In genomic region chr16:72066747-72067146, GRCh38 we compare ENCODE assay signal across 9 cellular contexts. TPM values are rescaled to one million over a fixed set of nuclear protein-coding genes. Genes with fewer than 3 reads are reported as not detected.
DNase-seq lines count a peak whose midpoint lies in the region; ATAC-seq and TF ChIP-seq lines count a peak whose summit lies in the region.
"Had no signal": no experiment of that assay in that cellular context is flagged by ENCODE, and none has a peak within 500 bp of the region (broad histone marks: within the 10 kb centered on the region; RNA-seq: fewer than 3 reads in every experiment).

No MANE protein-coding gene starts in this region.

- H3K79me2 ChIP-seq in osteoblast (ENCODE audit: insufficient read depth, low read length) = no peaks in the 10 kb centered on the region

- H3K4me3 ChIP-seq in fibroblast of pulmonary artery (replicated peaks; ENCODE audit: low read depth, low read length) = no peak overlapping the region
- no peak overlapping the region for H3K4me3 ChIP-seq in osteoblast (ENCODE audit: insufficient read depth, low read length)

- no peak overlapping the region for H3K27ac ChIP-seq in osteoblast (ENCODE audit: low read depth, low read length)

- DNase-seq in NCI-H146 (lab: John Stamatoyannopoulos, UW) (peak; percentile 41), NCI-H146 treated with DMSO at 0.1 percent for 48 hours (lab: John Stamatoyannopoulos, UW; ENCODE audit: unreplicated experiment) (no peak), fibroblast of pulmonary artery (ENCODE audit: low read depth) (peak; percentile 64), osteoblast (ENCODE audit: insufficient read length, low spot score, missing footprints) (no peak)

- H3K27me3 ChIP-seq in osteoblast (ENCODE audit: insufficient read depth, low read length) = no peaks in the 10 kb centered on the region

- H2AFZ ChIP-seq in osteoblast (ENCODE audit: low read length) = no peak overlapping the region

- H3K36me3 ChIP-seq in osteoblast (ENCODE audit: insufficient read depth, low read length) = no peaks in the 10 kb centered on the region

- H3K4me2 ChIP-seq in osteoblast (ENCODE audit: insufficient read depth, low read length) = no peak overlapping the region

- H3K4me1 ChIP-seq in osteoblast (ENCODE audit: insufficient read depth, low read length) = no peaks in the 10 kb centered on the region

- peaks cover 5% of the 10 kb centered on the region for H4K20me1 ChIP-seq in osteoblast (ENCODE audit: insufficient read depth, low read length)

- TF ChIP-seq CTCF in fibroblast of pulmonary artery (IDR thresholded peaks at IDR 0.05; ENCODE audit: low read length, missing control alignments) = peak; percentile 73
- peak; percentile 63 for TF ChIP-seq CTCF in osteoblast (IDR thresholded peaks at IDR 0.05; ENCODE audit: extremely low read depth, low read depth, low read length)

- ATAC-seq in HG03442 (IDR thresholded peaks at IDR 0.05; ENCODE audit: unreplicated experiment) = peak; percentile 63
- peak; percentile 86 for ATAC-seq in SK-N-SH treated with all-trans-retinoic acid at 6 μM for 48 hours
- no peak for ATAC-seq in HG02970 (IDR thresholded peaks at IDR 0.05; ENCODE audit: low FRiP score, unreplicated experiment)
- ATAC-seq in HG02623 (IDR thresholded peaks at IDR 0.05; ENCODE audit: unreplicated experiment) = no peak
- ATAC-seq: activated T-cell treated with anti-CD3 and anti-CD28 coated beads, Interleukin-2, amount 50 U/mL, for 72 hours had no signal

- no peaks in the 10 kb centered on the region for H3K9me3 ChIP-seq in osteoblast (ENCODE audit: low read depth, low read length)

TF ChIP-seq in SK-N-SH treated with all-trans-retinoic acid at 6 μM for 48 hours, 23 proteins besides CTCF, POLR2A, EP300 and RAD21:
- TF ChIP-seq POU6F1 (CRISPR knock-in tag; IDR thresholded peaks at IDR 0.05; ENCODE audit: borderline replicate concordance, low read depth) (no peak), ZNF565 (CRISPR knock-in tag; conservative IDR thresholded peaks at IDR 0.05; ENCODE audit: low read depth) (no peak), SNAI2 (CRISPR knock-in tag; IDR thresholded peaks at IDR 0.05) (no peak), TCF4 (CRISPR knock-in tag; IDR thresholded peaks at IDR 0.05; ENCODE audit: borderline replicate concordance) (no peak), ARNTL (CRISPR knock-in tag; IDR thresholded peaks at IDR 0.05; ENCODE audit: borderline replicate concordance, low read depth) (no peak), GLIS3 (CRISPR knock-in tag; IDR thresholded peaks at IDR 0.05) (no peak), BACH2 (CRISPR knock-in tag; IDR thresholded peaks at IDR 0.05; ENCODE audit: borderline replicate concordance) (no peak), CSRNP3 (CRISPR knock-in tag; IDR thresholded peaks at IDR 0.05) (no peak), ZC3H10 (CRISPR knock-in tag; IDR thresholded peaks at IDR 0.05) (no peak), OSR1 (CRISPR knock-in tag; IDR thresholded peaks at IDR 0.05) (no peak), ZFP3 (CRISPR knock-in tag; IDR thresholded peaks at IDR 0.05) (no peak), TOX (CRISPR knock-in tag; IDR thresholded peaks at IDR 0.05; ENCODE audit: borderline replicate concordance) (no peak), PPARA (CRISPR knock-in tag; IDR thresholded peaks at IDR 0.05; ENCODE audit: borderline replicate concordance) (no peak), PATZ1 (CRISPR knock-in tag; IDR thresholded peaks at IDR 0.05; ENCODE audit: borderline replicate concordance) (no peak), TSHZ2 (CRISPR knock-in tag; IDR thresholded peaks at IDR 0.05) (no peak), RARB (CRISPR knock-in tag; IDR thresholded peaks at IDR 0.05) (no peak)

RNA-seq across cellular contexts. Expression of gene HPR, which starts 3.7 kb away (rescaled TPM):
- not detected in 2 replicates for total RNA-seq in osteoblast
- total RNA-seq: activated T-cell treated with anti-CD3 and anti-CD28 coated beads, Interleukin-2, amount 50 U/mL, for 72 hours had no signal

RNA-seq across cellular contexts. Expression of gene HP, which starts 12.4 kb away (rescaled TPM):
- not detected in 2 replicates for total RNA-seq in osteoblast
- total RNA-seq: activated T-cell treated with anti-CD3 and anti-CD28 coated beads, Interleukin-2, amount 50 U/mL, for 72 hours had no signal

RNA-seq across cellular contexts. Expression of gene TXNL4B, which starts 26.7 kb away (rescaled TPM):
- 9.1 and 12.3 TPM in 2 replicates for total RNA-seq in osteoblast

RNA-seq across cellular contexts. Expression of gene DHX38, which starts 26.9 kb away (rescaled TPM):
- total RNA-seq in osteoblast = 51.4 and 52.7 TPM in 2 replicates

RNA-seq across cellular contexts. Expression of gene DHODH, which starts 58.2 kb away (rescaled TPM):
- 3.2 and 4.7 TPM in 2 replicates for total RNA-seq in osteoblast

Comparison
In these comparisons a context has a peak if more than half of its experiments do, and no peak if none do; other contexts are left out.
1. DNase-seq: peak in NCI-H146 (single experiment) and fibroblast of pulmonary artery (single experiment); none in NCI-H146 treated with DMSO at 0.1 percent for 48 hours (single experiment) and osteoblast (single experiment).
2. ATAC-seq: peak in HG03442 (single experiment) and SK-N-SH treated with all-trans-retinoic acid at 6 μM for 48 hours (single experiment); none in HG02970 (single experiment) and HG02623 (single experiment).